ENCODE assay signal across 2 cellular contexts in the genomic region with DNA sequence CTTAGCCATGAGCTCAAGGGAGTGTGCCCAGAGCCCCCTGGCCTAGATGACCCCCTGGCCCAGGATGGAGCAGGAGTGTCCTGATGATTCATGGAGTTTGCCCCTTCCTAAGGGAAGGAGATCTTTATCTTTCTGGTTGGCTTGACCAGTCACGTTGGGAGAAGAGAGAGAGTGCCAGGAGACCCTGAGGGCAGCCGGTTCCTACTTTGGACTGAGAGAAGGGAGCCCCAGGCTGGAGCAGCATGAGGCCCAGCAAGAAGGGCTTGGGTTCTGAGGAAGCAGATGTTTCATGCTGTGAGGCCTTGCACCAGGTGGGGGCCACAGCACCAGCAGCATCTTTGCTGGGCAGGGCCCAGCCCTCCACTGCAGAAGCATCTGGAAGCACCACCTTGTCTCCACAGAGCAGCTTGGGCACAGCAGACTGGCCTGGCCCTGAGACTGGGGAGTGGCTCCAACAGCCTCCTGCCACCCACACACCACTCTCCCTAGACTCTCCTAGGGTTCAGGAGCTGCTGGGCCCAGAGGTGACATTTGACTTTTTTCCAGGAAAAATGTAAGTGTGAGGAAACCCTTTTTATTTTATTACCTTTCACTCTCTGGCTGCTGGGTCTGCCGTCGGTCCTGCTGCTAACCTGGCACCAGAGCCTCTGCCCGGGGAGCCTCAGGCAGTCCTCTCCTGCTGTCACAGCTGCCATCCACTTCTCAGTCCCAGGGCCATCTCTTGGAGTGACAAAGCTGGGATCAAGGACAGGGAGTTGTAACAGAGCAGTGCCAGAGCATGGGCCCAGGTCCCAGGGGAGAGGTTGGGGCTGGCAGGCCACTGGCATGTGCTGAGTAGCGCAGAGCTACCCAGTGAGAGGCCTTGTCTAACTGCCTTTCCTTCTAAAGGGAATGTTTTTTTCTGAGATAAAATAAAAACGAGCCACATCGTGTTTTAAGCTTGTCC.
A peak's percentile ranks its signal among the peaks of the same experiment; 100 is the strongest.
TF ChIP-seq lines count a peak whose summit lies in the region.

No MANE protein-coding gene starts in this region.

TF ChIP-seq in HEK293, 187 proteins besides CTCF, POLR2A, EP300 and RAD21:
- no peak for TF ChIP-seq GLIS1 (tag by site-specific recombination; IDR thresholded peaks at IDR 0.05)
- TF ChIP-seq ZNF341 (tag by site-specific recombination; IDR thresholded peaks at IDR 0.05; ENCODE audit: low read depth) = peak; percentile 32; the same call in 1 of the 2 replicates
- no peak for TF ChIP-seq SP3 (tag by site-specific recombination; IDR thresholded peaks at IDR 0.05)
- 0 out of 2 replicates have a peak, but pooled peaks have one; percentile 14 for TF ChIP-seq ZFHX2 (tag by site-specific recombination; conservative IDR thresholded peaks at IDR 0.05)
- no peak for TF ChIP-seq ZNF530 (tag by site-specific recombination; IDR thresholded peaks at IDR 0.05; ENCODE audit: low read depth)

TF ChIP-seq in endothelial cell of umbilical vein, 7 proteins besides CTCF, POLR2A, EP300 and RAD21 (continued from another document):
- TF ChIP-seq GATA2 (IDR thresholded peaks at IDR 0.05; ENCODE audit: insufficient read depth, insufficient read length, low read depth, low read length) = peak; percentile 53
TF ChIP-seq in endothelial cell of umbilical vein: peak in this region for 1.
